ENCODE assay signal across 1 cellular context in genomic region chr2:43318791-43319190, GRCh38.
TF ChIP-seq lines count a peak whose summit lies in the region.

No MANE protein-coding gene starts in this region.

TF ChIP-seq in HEK293, 187 proteins besides CTCF, POLR2A, EP300 and RAD21 (continued from another document):
- TF ChIP-seq, protein P1, sequence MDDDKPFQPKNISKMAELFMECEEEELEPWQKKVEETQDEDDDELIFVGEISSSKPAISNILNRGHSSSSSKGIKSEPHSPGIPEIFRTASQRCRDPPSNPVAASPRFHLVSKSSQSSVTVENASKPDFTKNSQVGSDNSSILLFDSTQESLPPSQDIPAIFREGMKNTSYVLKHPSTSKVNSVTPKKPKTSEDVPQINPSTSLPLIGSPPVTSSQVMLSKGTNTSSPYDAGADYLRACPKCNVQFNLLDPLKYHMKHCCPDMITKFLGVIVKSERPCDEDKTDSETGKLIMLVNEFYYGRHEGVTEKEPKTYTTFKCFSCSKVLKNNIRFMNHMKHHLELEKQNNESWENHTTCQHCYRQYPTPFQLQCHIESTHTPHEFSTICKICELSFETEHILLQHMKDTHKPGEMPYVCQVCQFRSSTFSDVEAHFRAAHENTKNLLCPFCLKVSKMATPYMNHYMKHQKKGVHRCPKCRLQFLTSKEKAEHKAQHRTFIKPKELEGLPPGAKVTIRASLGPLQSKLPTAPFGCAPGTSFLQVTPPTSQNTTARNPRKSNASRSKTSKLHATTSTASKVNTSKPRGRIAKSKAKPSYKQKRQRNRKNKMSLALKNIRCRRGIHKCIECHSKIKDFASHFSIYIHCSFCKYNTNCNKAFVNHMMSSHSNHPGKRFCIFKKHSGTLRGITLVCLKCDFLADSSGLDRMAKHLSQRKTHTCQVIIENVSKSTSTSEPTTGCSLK (tag by site-specific recombination; IDR thresholded peaks at IDR 0.05): no peak
- TF ChIP-seq KLF16 (tag by site-specific recombination; IDR thresholded peaks at IDR 0.05) (no peak), PRDM6 (tag by site-specific recombination; IDR thresholded peaks at IDR 0.05) (peak; percentile 56; the same call in 1 of the 2 replicates)
